1 cellular context compared by ENCODE assay signal in genomic region chr5:142186821-142187594, GRCh38.
A peak's percentile ranks its signal among the peaks of the same experiment; 100 is the strongest.
TF ChIP-seq lines count a peak whose summit lies in the region.

No MANE protein-coding gene starts in this region.

TF ChIP-seq in K562, 482 proteins besides CTCF, POLR2A, EP300 and RAD21 (continued from another document):
- TF ChIP-seq ESRRA (IDR thresholded peaks at IDR 0.05; ENCODE audit: borderline replicate concordance, low read depth) (peak; percentile 68; the same call in 1 of the 2 replicates), NRF1 (conservative IDR thresholded peaks at IDR 0.05 in 1 of 2, IDR thresholded peaks at IDR 0.05 in 1 of 2) (peak; percentile 81 to 83), CBFA2T3 (IDR thresholded peaks at IDR 0.05) (peak; percentile 86), ZNF324 (CRISPR knock-in tag; IDR thresholded peaks at IDR 0.05) (no peak), RBM25 (IDR thresholded peaks at IDR 0.05; ENCODE audit: low read depth, low read length, severe bottlenecking) (peak; percentile 49), ZNF316 (IDR thresholded peaks at IDR 0.05) (peak; percentile 30; the same call in 1 of the 2 replicates), CGGBP1 (CRISPR knock-in tag; IDR thresholded peaks at IDR 0.05) (no peak), ARID1B (IDR thresholded peaks at IDR 0.05) (peak; percentile 67; the same call in 1 of the 2 replicates), RNF2 (IDR thresholded peaks at IDR 0.05) (peak; percentile 27; the same call in 1 of the 2 replicates), PML (IDR thresholded peaks at IDR 0.05; ENCODE audit: low read length) (0 out of 2 replicates have a peak, but pooled peaks have one; percentile 17), STAT5A (IDR thresholded peaks at IDR 0.05; ENCODE audit: borderline replicate concordance, low read length) (peak; percentile 23; the same call in 1 of the 2 replicates), HDAC1 (IDR thresholded peaks at IDR 0.05) (peak in 1 of 2 experiments; percentile 33; a peak in 1 of 4 replicates), ZNF740 (CRISPR knock-in tag; IDR thresholded peaks at IDR 0.05) (peak; percentile 83), ZNF740 (tag; IDR thresholded peaks at IDR 0.05) (no peak), HMBOX1 (IDR thresholded peaks at IDR 0.05) (0 out of 2 replicates have a peak, but pooled peaks have one; percentile 35)
